Comparison of ENCODE assay signal across 18 cellular contexts in the genomic region with DNA sequence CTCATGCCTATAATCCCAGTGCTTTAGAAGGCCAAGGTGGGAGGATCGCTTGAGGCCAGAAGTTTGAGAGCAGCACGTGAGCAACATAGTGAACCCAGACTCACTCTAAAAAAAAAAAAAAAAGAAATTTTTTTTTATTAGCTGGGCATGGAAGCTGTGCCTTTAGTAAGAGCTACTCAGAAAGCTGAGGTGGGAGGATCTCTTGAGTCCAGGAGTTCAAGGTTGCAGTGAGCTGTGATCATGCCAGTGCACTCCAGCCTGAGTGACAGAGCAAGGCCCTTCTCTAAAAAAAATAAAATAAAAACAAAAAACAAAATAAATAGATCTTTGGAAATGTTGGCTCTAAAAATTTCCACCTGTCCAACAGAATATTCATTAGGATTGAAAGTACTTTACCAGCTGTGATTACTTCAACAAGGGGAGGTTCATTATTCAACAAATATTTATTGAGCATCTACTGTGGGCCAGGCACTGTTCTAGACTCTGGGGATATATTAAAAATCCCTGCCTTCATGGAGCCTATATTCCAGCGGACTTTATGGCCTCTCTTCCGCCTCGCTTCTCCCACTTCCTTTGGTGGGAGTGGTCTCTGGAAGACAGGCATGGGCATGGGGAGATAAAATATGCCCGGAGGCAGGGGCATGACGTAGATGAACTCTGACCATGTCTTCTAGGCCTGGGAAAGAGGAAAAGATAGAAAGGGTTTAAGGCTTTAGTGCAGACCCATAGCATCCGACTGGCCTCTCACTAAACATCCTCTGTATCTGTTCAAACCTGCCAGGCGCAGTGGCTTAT.
"Had no signal": no experiment of that assay in that cellular context is flagged by ENCODE, and none has a peak within 500 bp of the region (broad histone marks: within the 10 kb centered on the region; RNA-seq: fewer than 3 reads in every experiment).

No MANE protein-coding gene starts in this region.

- H3K4me3 ChIP-seq: adrenal gland, lung, neural progenitor cell, ovary, upper lobe of left lung had no signal

- H3K27ac ChIP-seq: neural progenitor cell, ovary had no signal

- H3K9ac ChIP-seq: neural progenitor cell had no signal

- FAIRE-seq: endometrium, TTC549 had no signal

- H3K27me3 ChIP-seq: adrenal gland, neural progenitor cell, ovary, upper lobe of left lung had no signal

- DNase-seq: activated CD4-positive, alpha-beta memory T cell treated with anti-CD3 and anti-CD28 coated beads, Interleukin-2, amount 10 ng/mL, durations not matched to agents 7 days and 5 days; activated CD4-positive, alpha-beta T cell treated with anti-CD3 and anti-CD28 coated beads for 4 hours; activated effector memory CD4-positive, alpha-beta T cell treated with anti-CD3 and anti-CD28 coated beads, Interleukin-2, amount 50 U/mL, for 16 hours; activated T-cell treated with anti-CD3 and anti-CD28 coated beads, Interleukin-2, amount 50 U/mL, for 24 hours; foreskin melanocyte; head of caudate nucleus; immature natural killer cell; midbrain; ovary; stimulated activated CD4-positive, alpha-beta T cell treated with anti-CD3 and anti-CD28 coated beads, Interleukin-4, amount 100 ng/mL, for 1 hour; stimulated activated naive B cell treated with anti-CD40 and anti-IgM and Interleukin-4, amounts not matched to agents 10 μg/mL and 1 μg/mL and 100 μg/mL, for 72 hours had no signal

- H2AFZ ChIP-seq: neural progenitor cell had no signal

- H3K4me2 ChIP-seq: neural progenitor cell had no signal

- H3K9me3 ChIP-seq: adrenal gland, ovary, upper lobe of left lung had no signal

- H3K36me3 ChIP-seq: adrenal gland, neural progenitor cell, ovary, upper lobe of left lung had no signal

- ATAC-seq: stimulated activated naive B cell treated with anti-CD40 and anti-IgM and Interleukin-4, amounts not matched to agents 10 μg/mL and 1 μg/mL and 100 μg/mL, for 72 hours; WTC11 had no signal

- H3K4me1 ChIP-seq: adrenal gland had no signal
